Comparison of ENCODE assay signal across 8 cellular contexts in the genomic region with DNA sequence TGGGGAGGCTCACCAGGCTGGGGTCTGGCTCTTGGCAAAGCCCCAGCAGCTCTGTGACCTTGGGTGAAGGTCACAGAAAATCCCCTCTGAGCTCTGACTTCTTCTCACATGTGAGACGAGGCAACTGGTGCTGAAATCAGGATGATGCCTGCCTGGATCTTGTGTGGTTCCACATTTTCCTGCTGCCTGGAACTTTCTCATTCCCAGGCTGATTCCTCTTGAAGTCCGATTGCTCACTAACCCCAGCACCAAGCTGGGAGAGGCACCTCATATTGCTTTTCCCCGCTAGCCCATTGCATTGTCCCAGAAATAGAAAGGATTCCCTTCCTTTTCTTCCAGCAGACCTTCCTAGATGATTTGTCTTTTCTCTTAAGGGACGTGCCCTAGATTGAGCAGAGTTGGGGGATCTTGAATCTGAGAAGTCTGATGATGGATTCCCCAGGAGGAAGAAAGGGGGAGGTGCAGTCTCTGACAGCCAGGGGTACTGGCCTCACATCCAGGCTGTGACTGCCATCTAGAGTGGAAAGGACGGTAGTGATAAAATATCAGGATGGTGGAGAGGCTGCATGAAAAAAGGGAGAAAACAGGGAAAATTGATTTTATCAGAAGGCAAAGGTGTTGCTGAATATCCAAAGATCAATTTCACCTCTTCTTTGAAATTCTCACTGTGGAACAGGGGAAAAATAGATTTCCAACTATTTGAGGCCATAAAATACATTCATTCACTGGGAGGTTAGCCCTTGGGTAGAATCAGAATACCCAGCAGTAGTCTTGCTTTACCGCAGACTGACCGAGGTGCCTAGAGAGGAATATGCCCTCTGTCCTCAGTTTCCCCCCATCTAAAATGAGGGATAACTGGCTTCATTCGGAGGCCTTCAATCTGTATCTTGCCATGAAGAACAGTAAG.
DNase-seq lines count a peak whose midpoint lies in the region; ATAC-seq, FAIRE-seq and TF ChIP-seq lines count a peak whose summit lies in the region.

No MANE protein-coding gene starts in this region.

- no peaks in the 10 kb centered on the region for H3K9me2 ChIP-seq in SU-DHL-6 (replicated peaks; ENCODE audit: insufficient read depth, low read length)

- H3K4me3 ChIP-seq in SU-DHL-6 (ENCODE audit: insufficient read depth, low read length, poor library complexity, severe bottlenecking), result no peak overlapping the region
- no peak overlapping the region for H3K4me3 ChIP-seq in keratinocyte (ENCODE audit: control insufficient read depth in 2 of 3, extremely low read depth in 1 of 3, insufficient read depth in 2 of 3, low read depth in 1 of 3, low read length in 3 of 3)

- no peaks in the 10 kb centered on the region for H3K9me1 ChIP-seq in keratinocyte (ENCODE audit: control insufficient read depth, extremely low read depth, insufficient read depth, low read length)

- H4K20me1 ChIP-seq in SU-DHL-6 (ENCODE audit: low read depth, low read length), result no peaks in the 10 kb centered on the region
- H4K20me1 ChIP-seq in keratinocyte (ENCODE audit: control insufficient read depth, extremely low read depth, insufficient read depth, low read length), result no peaks in the 10 kb centered on the region

- peak overlapping the region; percentile 30 for H3K4me2 ChIP-seq in SU-DHL-6 (ENCODE audit: low read depth, low read length, poor library complexity, severe bottlenecking)
- H3K4me2 ChIP-seq in keratinocyte (ENCODE audit: control insufficient read depth, extremely low read depth, insufficient read depth, low read depth, low read length), result no peak overlapping the region

- H3K27ac ChIP-seq in SU-DHL-6 (ENCODE audit: low read depth, low read length) (peak overlapping the region; percentile 28; the same call in 1 of the 2 replicates), keratinocyte (ENCODE audit: control insufficient read depth, insufficient read depth, low read length) (no peak overlapping the region)

- peak; percentile 14 for DNase-seq in NCI-H510A treated with DMSO at 0.1 percent for 48 hours (lab: John Stamatoyannopoulos, UW)
- no peak for DNase-seq in NCI-H510A (lab: John Stamatoyannopoulos, UW)
- DNase-seq in M059J (ENCODE audit: low read depth), result peak; percentile 57
- DNase-seq in central memory CD4-positive, alpha-beta T cell, result peak; percentile 37
- no peak for DNase-seq in keratinocyte (ENCODE audit: low read depth, low spot score)
- peak; percentile 66 for DNase-seq in stimulated activated CD4-positive, alpha-beta T cell treated with anti-CD3 and anti-CD28 coated beads, Interleukin-4, amount 100 ng/mL, for 24 hours

- peak overlapping the region; percentile 28; the same call in 1 of the 2 replicates for H3K9ac ChIP-seq in SU-DHL-6 (ENCODE audit: low read length)
- no peak overlapping the region for H3K9ac ChIP-seq in keratinocyte (ENCODE audit: control insufficient read depth, extremely low read depth, insufficient read depth, low read length)

- ATAC-seq in GM21786 (IDR thresholded peaks at IDR 0.05; ENCODE audit: unreplicated experiment), result peak; percentile 73

- peak; percentile 20 for FAIRE-seq in keratinocyte (lab: Jason Lieb, UNC)

- H3K36me3 ChIP-seq in SU-DHL-6 (ENCODE audit: low read length) (no peaks in the 10 kb centered on the region), keratinocyte (ENCODE audit: control insufficient read depth in 2 of 2, extremely low read depth in 1 of 2, insufficient read depth in 2 of 2, low read length in 2 of 2) (no peaks in the 10 kb centered on the region)

- H3K9me3 ChIP-seq in SU-DHL-6 (ENCODE audit: insufficient read depth, low read length) (peaks cover 13% of the 10 kb centered on the region; the same call in 1 of the 2 replicates), keratinocyte (ENCODE audit: control insufficient read depth, low read depth, low read length) (no peaks in the 10 kb centered on the region)

- dilution Hi-C loops in keratinocyte (cut with MboI; ENCODE audit: extremely low pct_ligation_motif_present, low sequenced_read_pairs), result loop anchor here (25.0 kb wide), 1 partner anchor 418 kb away; a partner anchor contains a TSS

- H3K79me2 ChIP-seq in SU-DHL-6 (ENCODE audit: insufficient read depth, low read length) (no peaks in the 10 kb centered on the region), keratinocyte (ENCODE audit: control insufficient read depth, insufficient read depth, low read length) (no peaks in the 10 kb centered on the region)

- TF ChIP-seq CTCF in SU-DHL-6 (IDR thresholded peaks at IDR 0.05; ENCODE audit: insufficient read depth, low read length, poor library complexity, severe bottlenecking), result peak; percentile 55
- peak; percentile 60 to 80 (median 75) for TF ChIP-seq CTCF in keratinocyte (optimal IDR thresholded peaks at IDR 0.05 in 1 of 3, IDR thresholded peaks at IDR 0.05 in 1 of 3, conservative IDR thresholded peaks at IDR 0.05 in 1 of 3; ENCODE audit: extremely low read depth in 1 of 3, insufficient read depth in 2 of 3, low read length in 3 of 3)

- H3K4me1 ChIP-seq in keratinocyte (ENCODE audit: control insufficient read depth, extremely low read depth, insufficient read depth, low read length), result no peaks in the 10 kb centered on the region

- H3F3A ChIP-seq in SU-DHL-6 (ENCODE audit: insufficient read depth), result peaks cover 4% of the 10 kb centered on the region; the same call in 1 of the 2 replicates

- H3K27me3 ChIP-seq in SU-DHL-6 (ENCODE audit: low read length), result no peaks in the 10 kb centered on the region
- no peaks in the 10 kb centered on the region for H3K27me3 ChIP-seq in keratinocyte (ENCODE audit: control insufficient read depth, extremely low read depth, insufficient read depth, low read length)

- H2AFZ ChIP-seq in SU-DHL-6 (ENCODE audit: low read depth, low read length, severe bottlenecking) (no peak overlapping the region), keratinocyte (ENCODE audit: control insufficient read depth, low read length) (no peak overlapping the region)

Comparison
In these comparisons a context has a peak if more than half of its experiments do, and no peak if none do; other contexts are left out.
1. DNase-seq: peak in NCI-H510A treated with DMSO at 0.1 percent for 48 hours (single experiment), M059J (single experiment), central memory CD4-positive, alpha-beta T cell (single experiment) and stimulated activated CD4-positive, alpha-beta T cell treated with anti-CD3 and anti-CD28 coated beads, Interleukin-4, amount 100 ng/mL, for 24 hours (single experiment); none in NCI-H510A (single experiment) and keratinocyte (single experiment).